30 cellular contexts compared by ENCODE assay signal in genomic region chr1:216766633-216767325, GRCh38. TPM values are rescaled to one million over a fixed set of nuclear protein-coding genes. Genes with fewer than 3 reads are reported as not detected.
DNase-seq lines count a peak whose midpoint lies in the region; ATAC-seq and TF ChIP-seq lines count a peak whose summit lies in the region.
"Had no signal": no experiment of that assay in that cellular context is flagged by ENCODE, and none has a peak within 500 bp of the region (broad histone marks: within the 10 kb centered on the region; RNA-seq: fewer than 3 reads in every experiment).

No MANE protein-coding gene starts in this region.

- no peaks in the 10 kb centered on the region for H3K9me3 ChIP-seq in upper lobe of left lung
- H3K9me3 ChIP-seq: Peyer's patch, SJSA1, testis had no signal

- TF ChIP-seq CTCF in upper lobe of left lung (IDR thresholded peaks at IDR 0.05), result no peak

- no peak overlapping the region for H3K4me3 ChIP-seq in upper lobe of left lung
- H3K4me3 ChIP-seq: Peyer's patch, SJSA1, testis had no signal

- H3K27ac ChIP-seq in epithelial cell of prostate (peak overlapping the region; percentile 38), upper lobe of left lung (no peak overlapping the region)
- H3K27ac ChIP-seq: SJSA1, testis had no signal

- no peaks in the 10 kb centered on the region for H3K4me1 ChIP-seq in upper lobe of left lung
- H3K4me1 ChIP-seq: Peyer's patch, SJSA1, testis had no signal

- no peaks in the 10 kb centered on the region for H3K27me3 Mint-ChIP-seq in stimulated activated naive B cell treated with anti-CD40 and anti-IgM and Interleukin-4, amounts not matched to agents 10 μg/mL and 1 μg/mL and 100 μg/mL, for 72 hours
- H3K27me3 Mint-ChIP-seq: activated CD4-positive, alpha-beta T cell treated with anti-CD3 and anti-CD28 coated beads, Interleukin-2, amount 10 ng/mL, durations not matched to agents 7 days and 5 days; activated CD8-positive, alpha-beta memory T cell treated with anti-CD3 and anti-CD28 coated beads, Interleukin-2, amount 10 ng/mL, durations not matched to agents 7 days and 5 days; activated naive CD4-positive, alpha-beta T cell treated with anti-CD3 and anti-CD28 coated beads, Interleukin-2, amount 50 U/mL, for 24 hours; naive thymus-derived CD8-positive, alpha-beta T cell; stimulated activated memory B cell treated with anti-CD40 and anti-IgM and Interleukin-4, amounts not matched to agents 10 μg/mL and 1 μg/mL and 100 μg/mL, for 72 hours had no signal

- ATAC-seq in stimulated activated naive B cell treated with anti-CD40 and anti-IgM and Interleukin-4, amounts not matched to agents 10 μg/mL and 1 μg/mL and 100 μg/mL, for 72 hours (replicated peaks), result no peak
- ATAC-seq in upper lobe of left lung (ENCODE audit: low FRiP score in 2 of 2), result no peak
- ATAC-seq: activated CD8-positive, alpha-beta memory T cell treated with anti-CD3 and anti-CD28 coated beads, Interleukin-2, amount 10 ng/mL, durations not matched to agents 7 days and 5 days; heart left ventricle; left lobe of liver; naive thymus-derived CD8-positive, alpha-beta T cell; stimulated activated memory B cell treated with anti-CD40 and anti-IgM and Interleukin-4, amounts not matched to agents 10 μg/mL and 1 μg/mL and 100 μg/mL, for 72 hours had no signal

- TF ChIP-seq POLR2A in upper lobe of left lung (IDR thresholded peaks at IDR 0.05), result no peak

- peak; percentile 59 for DNase-seq in EL
- peak; percentile 38 for DNase-seq in OCI-M1 (lab: John Stamatoyannopoulos, UW)
- no peak for DNase-seq in epithelial cell of prostate (ENCODE audit: low read depth, low spot score)
- DNase-seq in renal cortical epithelial cell (ENCODE audit: low read depth), result peak; percentile 46
- DNase-seq in DMS114 treated with DMSO at 0.1 percent for 48 hours (lab: John Stamatoyannopoulos, UW; ENCODE audit: unreplicated experiment), result no peak
- DNase-seq in stimulated activated naive B cell treated with anti-CD40 and anti-IgM and Interleukin-4, amounts not matched to agents 10 μg/mL and 1 μg/mL and 100 μg/mL, for 72 hours, result no peak
- no peak for DNase-seq in stimulated activated CD4-positive, alpha-beta T cell treated with anti-CD3 and anti-CD28 coated beads, Interleukin-12 subunit alpha, Interleukin-12 subunit beta, amount 100 ng/mL, for 4 hours
- DNase-seq in upper lobe of left lung, result no peak
- DNase-seq: activated CD4-positive, alpha-beta T cell treated with anti-CD3 and anti-CD28 coated beads, Interleukin-2, amount 10 ng/mL, durations not matched to agents 7 days and 5 days; activated CD8-positive, alpha-beta memory T cell treated with anti-CD3 and anti-CD28 coated beads, Interleukin-2, amount 10 ng/mL, durations not matched to agents 7 days and 5 days; DMS153; effector memory CD4-positive, alpha-beta T cell; GF-D8; heart left ventricle; HFFc6; naive thymus-derived CD8-positive, alpha-beta T cell; NCI-H1417; NCI-H2081 treated with DMSO at 0.1 percent for 48 hours; NCI-H446 treated with DMSO at 0.1 percent for 48 hours; Peyer's patch; small intestine; T-helper 2 cell; testis had no signal

- H3K9me3 Mint-ChIP-seq in stimulated activated naive B cell treated with anti-CD40 and anti-IgM and Interleukin-4, amounts not matched to agents 10 μg/mL and 1 μg/mL and 100 μg/mL, for 72 hours, result peaks cover 0 to 2% of the 10 kb centered on the region in 2 donors
- H3K9me3 Mint-ChIP-seq: activated T-helper 1 cell treated with anti-CD3 and anti-CD28 coated beads, Interleukin-12 subunit alpha, Interleukin-12 subunit beta, Interleukin-2, Interleukin-4 antibody, amounts not matched to agents 30 ng/mL and 10 ng/mL and 1 ng/mL, durations not matched to agents 14 hours and 24 hours and 36 hours had no signal

- H3K27me3 ChIP-seq in upper lobe of left lung, result no peaks in the 10 kb centered on the region
- H3K27me3 ChIP-seq: heart left ventricle, Peyer's patch, SJSA1, testis had no signal

- H3K4me1 Mint-ChIP-seq in stimulated activated naive B cell treated with anti-CD40 and anti-IgM and Interleukin-4, amounts not matched to agents 10 μg/mL and 1 μg/mL and 100 μg/mL, for 72 hours, result no peaks in the 10 kb centered on the region
- H3K4me1 Mint-ChIP-seq: activated CD4-positive, alpha-beta T cell treated with anti-CD3 and anti-CD28 coated beads, Interleukin-2, amount 10 ng/mL, durations not matched to agents 7 days and 5 days; activated CD8-positive, alpha-beta memory T cell treated with anti-CD3 and anti-CD28 coated beads, Interleukin-2, amount 10 ng/mL, durations not matched to agents 7 days and 5 days; activated naive CD4-positive, alpha-beta T cell treated with anti-CD3 and anti-CD28 coated beads, Interleukin-2, amount 50 U/mL, for 24 hours; CD14-positive monocyte; naive thymus-derived CD8-positive, alpha-beta T cell; stimulated activated memory B cell treated with anti-CD40 and anti-IgM and Interleukin-4, amounts not matched to agents 10 μg/mL and 1 μg/mL and 100 μg/mL, for 72 hours had no signal

- no peak overlapping the region for H3K4me3 Mint-ChIP-seq in stimulated activated naive B cell treated with anti-CD40 and anti-IgM and Interleukin-4, amounts not matched to agents 10 μg/mL and 1 μg/mL and 100 μg/mL, for 72 hours
- H3K4me3 Mint-ChIP-seq: activated CD4-positive, alpha-beta T cell treated with anti-CD3 and anti-CD28 coated beads, Interleukin-2, amount 10 ng/mL, durations not matched to agents 7 days and 5 days; activated CD8-positive, alpha-beta memory T cell treated with anti-CD3 and anti-CD28 coated beads, Interleukin-2, amount 10 ng/mL, durations not matched to agents 7 days and 5 days; activated naive CD4-positive, alpha-beta T cell treated with anti-CD3 and anti-CD28 coated beads, Interleukin-2, amount 50 U/mL, for 24 hours; activated T-helper 1 cell treated with anti-CD3 and anti-CD28 coated beads, Interleukin-12 subunit alpha, Interleukin-12 subunit beta, Interleukin-2, Interleukin-4 antibody, amounts not matched to agents 30 ng/mL and 10 ng/mL and 1 ng/mL, durations not matched to agents 14 hours and 24 hours and 36 hours; CD14-positive monocyte; HFFc6; naive thymus-derived CD8-positive, alpha-beta T cell; stimulated activated memory B cell treated with anti-CD40 and anti-IgM and Interleukin-4, amounts not matched to agents 10 μg/mL and 1 μg/mL and 100 μg/mL, for 72 hours had no signal

- no peak overlapping the region for H3K27ac Mint-ChIP-seq in stimulated activated naive B cell treated with anti-CD40 and anti-IgM and Interleukin-4, amounts not matched to agents 10 μg/mL and 1 μg/mL and 100 μg/mL, for 72 hours
- H3K27ac Mint-ChIP-seq: activated CD4-positive, alpha-beta T cell treated with anti-CD3 and anti-CD28 coated beads, Interleukin-2, amount 10 ng/mL, durations not matched to agents 7 days and 5 days; activated CD8-positive, alpha-beta memory T cell treated with anti-CD3 and anti-CD28 coated beads, Interleukin-2, amount 10 ng/mL, durations not matched to agents 7 days and 5 days; activated naive CD4-positive, alpha-beta T cell treated with anti-CD3 and anti-CD28 coated beads, Interleukin-2, amount 50 U/mL, for 24 hours; activated T-helper 1 cell treated with anti-CD3 and anti-CD28 coated beads, Interleukin-12 subunit alpha, Interleukin-12 subunit beta, Interleukin-2, Interleukin-4 antibody, amounts not matched to agents 30 ng/mL and 10 ng/mL and 1 ng/mL, durations not matched to agents 14 hours and 24 hours and 36 hours; CD14-positive monocyte; HFFc6; naive thymus-derived CD8-positive, alpha-beta T cell; stimulated activated memory B cell treated with anti-CD40 and anti-IgM and Interleukin-4, amounts not matched to agents 10 μg/mL and 1 μg/mL and 100 μg/mL, for 72 hours had no signal

- WGBS in upper lobe of left lung, 2 donors, result 65 to 74% methylated on average over 3 of the region's 3 CpGs

- H3K36me3 Mint-ChIP-seq in stimulated activated naive B cell treated with anti-CD40 and anti-IgM and Interleukin-4, amounts not matched to agents 10 μg/mL and 1 μg/mL and 100 μg/mL, for 72 hours, result no peaks in the 10 kb centered on the region
- H3K36me3 Mint-ChIP-seq: activated CD8-positive, alpha-beta memory T cell treated with anti-CD3 and anti-CD28 coated beads, Interleukin-2, amount 10 ng/mL, durations not matched to agents 7 days and 5 days; activated naive CD4-positive, alpha-beta T cell treated with anti-CD3 and anti-CD28 coated beads, Interleukin-2, amount 50 U/mL, for 24 hours; CD14-positive monocyte; naive thymus-derived CD8-positive, alpha-beta T cell; stimulated activated memory B cell treated with anti-CD40 and anti-IgM and Interleukin-4, amounts not matched to agents 10 μg/mL and 1 μg/mL and 100 μg/mL, for 72 hours had no signal

- TF ChIP-seq EP300 in upper lobe of left lung (IDR thresholded peaks at IDR 0.05), result no peak

- H3K36me3 ChIP-seq in upper lobe of left lung, result no peaks in the 10 kb centered on the region
- H3K36me3 ChIP-seq: heart left ventricle, Peyer's patch, SJSA1 had no signal

RNA-seq across cellular contexts. Expression of gene ESRRG, which starts 43.5 kb away (rescaled TPM):
- total RNA-seq in renal cortical epithelial cell (0.52 and 6.0 TPM in 2 replicates), upper lobe of left lung (1 to 10 TPM in 3 of 6 donors, under 1 TPM in 3; 0.23 to 3.2 (median 0.95) TPM)
- total RNA-seq: activated CD4-positive, alpha-beta T cell treated with anti-CD3 and anti-CD28 coated beads, Interleukin-2, amount 10 ng/mL, durations not matched to agents 7 days and 5 days; activated CD8-positive, alpha-beta memory T cell treated with anti-CD3 and anti-CD28 coated beads, Interleukin-2, amount 10 ng/mL, durations not matched to agents 7 days and 5 days; activated T-helper 1 cell treated with anti-CD3 and anti-CD28 coated beads, Interleukin-12 subunit alpha, Interleukin-12 subunit beta, Interleukin-2, Interleukin-4 antibody, amounts not matched to agents 30 ng/mL and 10 ng/mL and 1 ng/mL, durations not matched to agents 14 hours and 24 hours and 36 hours; naive thymus-derived CD8-positive, alpha-beta T cell; osteoblast; SJSA1 had no signal

Comparison
In these comparisons a context has a peak if more than half of its experiments do, and no peak if none do; other contexts are left out.
1. DNase-seq: peak in EL (single experiment), OCI-M1 (single experiment) and renal cortical epithelial cell (single experiment); none in epithelial cell of prostate (single experiment), DMS114 treated with DMSO at 0.1 percent for 48 hours (single experiment), stimulated activated naive B cell treated with anti-CD40 and anti-IgM and Interleukin-4, amounts not matched to agents 10 μg/mL and 1 μg/mL and 100 μg/mL, for 72 hours (single experiment), stimulated activated CD4-positive, alpha-beta T cell treated with anti-CD3 and anti-CD28 coated beads, Interleukin-12 subunit alpha, Interleukin-12 subunit beta, amount 100 ng/mL, for 4 hours (single experiment) and upper lobe of left lung (0 of 2).